Comparison of ENCODE assay signal across 23 cellular contexts in genomic region chr6:162817196-162817595, GRCh38.
"Had no signal": no experiment of that assay in that cellular context is flagged by ENCODE, and none has a peak within 500 bp of the region (broad histone marks: within the 10 kb centered on the region; RNA-seq: fewer than 3 reads in every experiment).

No MANE protein-coding gene starts in this region.

- H3K9ac ChIP-seq: SK-N-SH had no signal

- H3K27ac ChIP-seq: breast epithelium, Peyer's patch, RWPE1, SJCRH30, WERI-Rb-1 had no signal

- H3K4me2 ChIP-seq: SK-N-SH had no signal

- DNase-seq: activated CD4-positive, alpha-beta memory T cell treated with anti-CD3 and anti-CD28 coated beads, Interleukin-2, amount 10 ng/mL, durations not matched to agents 7 days and 5 days; activated CD4-positive, alpha-beta T cell treated with anti-CD3 and anti-CD28 coated beads for 36 hours; activated CD4-positive, alpha-beta T cell treated with anti-CD3 and anti-CD28 coated beads, Interleukin-2, amount 50 U/mL, for 1 hour; activated CD8-positive, alpha-beta memory T cell treated with anti-CD3 and anti-CD28 coated beads, Interleukin-2, amount 50 U/mL, for 4 hours; activated naive CD4-positive, alpha-beta T cell treated with anti-CD3 and anti-CD28 coated beads, Interleukin-2, amount 50 U/mL, for 16 hours; activated naive CD8-positive, alpha-beta T cell treated with anti-CD3 and anti-CD28 coated beads, Interleukin-2, amount 10 ng/mL, durations not matched to agents 7 days and 5 days; activated T-cell treated with anti-CD3 and anti-CD28 coated beads, Interleukin-2, amount 50 U/mL, for 72 hours; aorta; central memory CD4-positive, alpha-beta T cell; MM.1S; NCI-H1105; NCI-H1436; NCI-H1694 treated with DMSO at 0.1 percent for 48 hours; NCI-H2029 treated with DMSO at 0.1 percent for 48 hours; NCI-H510A treated with DMSO at 0.1 percent for 48 hours; Peyer's patch; Right ventricle myocardium superior; SJCRH30; SK-N-SH; T-helper 1 cell; WERI-Rb-1 had no signal

- H3K9me2 ChIP-seq: SK-N-SH had no signal

- H3K36me3 ChIP-seq: breast epithelium, Peyer's patch, SJCRH30, WERI-Rb-1 had no signal

- H3K9me3 ChIP-seq: breast epithelium, Peyer's patch, SJCRH30, SK-N-SH had no signal

- H3K4me3 ChIP-seq: breast epithelium, Peyer's patch, SJCRH30 had no signal

- H3K4me1 ChIP-seq: breast epithelium, Peyer's patch had no signal

- ATAC-seq: activated CD4-positive, alpha-beta T cell treated with anti-CD3 and anti-CD28 coated beads for 36 hours; activated T-cell treated with anti-CD3 and anti-CD28 coated beads, Interleukin-2, amount 50 U/mL, for 72 hours had no signal

- H3K27me3 ChIP-seq: breast epithelium, Peyer's patch had no signal
